ENCODE assay signal across 14 cellular contexts in genomic region chr5:118397231-118397630, GRCh38.
"Had no signal": no experiment of that assay in that cellular context is flagged by ENCODE, and none has a peak within 500 bp of the region (broad histone marks: within the 10 kb centered on the region; RNA-seq: fewer than 3 reads in every experiment).

No MANE protein-coding gene starts in this region.

- DNase-seq: activated CD4-positive, alpha-beta T cell treated with anti-CD3 and anti-CD28 coated beads, Interleukin-2, amount 50 U/mL, for 4 hours; activated CD4-positive, CD25-positive, alpha-beta regulatory T cell treated with anti-CD3 and anti-CD28 coated beads, Interleukin-2, amount 50 U/mL, for 72 hours; activated naive CD4-positive, alpha-beta T cell treated with anti-CD3 and anti-CD28 coated beads for 36 hours; activated naive CD8-positive, alpha-beta T cell treated with anti-CD3 and anti-CD28 coated beads, Interleukin-2, amount 50 U/mL, for 24 hours; aorta; cortex of kidney; effector CD8-positive, alpha-beta T cell; foreskin keratinocyte; mesendoderm; nucleus accumbens; thyroid gland had no signal

- ATAC-seq: activated naive CD8-positive, alpha-beta T cell treated with anti-CD3 and anti-CD28 coated beads, Interleukin-2, amount 50 U/mL, for 24 hours; activated T-helper 17 cell treated with anti-CD3 and anti-CD28 coated beads, Interleukin-2, amount 50 U/mL, for 72 hours; foreskin keratinocyte; natural killer cell treated with Interleukin-12 subunit alpha and Interleukin-12 subunit beta and Interleukin-15 and Interleukin-18, amount 100 ng/mL, for 72 hours; stimulated activated effector memory CD8-positive, alpha-beta T cell treated with anti-CD3 and anti-CD28 coated beads, Interleukin-12 subunit alpha, Interleukin-12 subunit beta, amount 100 ng/mL, for 72 hours had no signal
